In genomic region chr12:69529021-69529420, GRCh38 we compare ENCODE assay signal across 1 cellular context.
TF ChIP-seq lines count a peak whose summit lies in the region.

No MANE protein-coding gene starts in this region.

TF ChIP-seq in GM23338, 12 proteins besides CTCF, POLR2A, EP300 and RAD21 (continued from another document):
- TF ChIP-seq, protein P1, sequence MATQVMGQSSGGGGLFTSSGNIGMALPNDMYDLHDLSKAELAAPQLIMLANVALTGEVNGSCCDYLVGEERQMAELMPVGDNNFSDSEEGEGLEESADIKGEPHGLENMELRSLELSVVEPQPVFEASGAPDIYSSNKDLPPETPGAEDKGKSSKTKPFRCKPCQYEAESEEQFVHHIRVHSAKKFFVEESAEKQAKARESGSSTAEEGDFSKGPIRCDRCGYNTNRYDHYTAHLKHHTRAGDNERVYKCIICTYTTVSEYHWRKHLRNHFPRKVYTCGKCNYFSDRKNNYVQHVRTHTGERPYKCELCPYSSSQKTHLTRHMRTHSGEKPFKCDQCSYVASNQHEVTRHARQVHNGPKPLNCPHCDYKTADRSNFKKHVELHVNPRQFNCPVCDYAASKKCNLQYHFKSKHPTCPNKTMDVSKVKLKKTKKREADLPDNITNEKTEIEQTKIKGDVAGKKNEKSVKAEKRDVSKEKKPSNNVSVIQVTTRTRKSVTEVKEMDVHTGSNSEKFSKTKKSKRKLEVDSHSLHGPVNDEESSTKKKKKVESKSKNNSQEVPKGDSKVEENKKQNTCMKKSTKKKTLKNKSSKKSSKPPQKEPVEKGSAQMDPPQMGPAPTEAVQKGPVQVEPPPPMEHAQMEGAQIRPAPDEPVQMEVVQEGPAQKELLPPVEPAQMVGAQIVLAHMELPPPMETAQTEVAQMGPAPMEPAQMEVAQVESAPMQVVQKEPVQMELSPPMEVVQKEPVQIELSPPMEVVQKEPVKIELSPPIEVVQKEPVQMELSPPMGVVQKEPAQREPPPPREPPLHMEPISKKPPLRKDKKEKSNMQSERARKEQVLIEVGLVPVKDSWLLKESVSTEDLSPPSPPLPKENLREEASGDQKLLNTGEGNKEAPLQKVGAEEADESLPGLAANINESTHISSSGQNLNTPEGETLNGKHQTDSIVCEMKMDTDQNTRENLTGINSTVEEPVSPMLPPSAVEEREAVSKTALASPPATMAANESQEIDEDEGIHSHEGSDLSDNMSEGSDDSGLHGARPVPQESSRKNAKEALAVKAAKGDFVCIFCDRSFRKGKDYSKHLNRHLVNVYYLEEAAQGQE (IDR thresholded peaks at IDR 0.05; ENCODE audit: unreplicated experiment) = no peak
- TF ChIP-seq POLR2AphosphoS5 (IDR thresholded peaks at IDR 0.05; ENCODE audit: low read depth) (no peak), CREB1 (CRISPR knock-in tag; IDR thresholded peaks at IDR 0.05; ENCODE audit: low read depth) (no peak), EZH2phosphoT487 (IDR thresholded peaks at IDR 0.05; ENCODE audit: unreplicated experiment) (no peak), ZNF462 (CRISPR knock-in tag; IDR thresholded peaks at IDR 0.05) (no peak), JUNB (IDR thresholded peaks at IDR 0.05; ENCODE audit: unreplicated experiment) (no peak), ZNF331 (CRISPR knock-in tag; IDR thresholded peaks at IDR 0.05; ENCODE audit: low read depth) (no peak)
- TF ChIP-seq, protein P2, sequence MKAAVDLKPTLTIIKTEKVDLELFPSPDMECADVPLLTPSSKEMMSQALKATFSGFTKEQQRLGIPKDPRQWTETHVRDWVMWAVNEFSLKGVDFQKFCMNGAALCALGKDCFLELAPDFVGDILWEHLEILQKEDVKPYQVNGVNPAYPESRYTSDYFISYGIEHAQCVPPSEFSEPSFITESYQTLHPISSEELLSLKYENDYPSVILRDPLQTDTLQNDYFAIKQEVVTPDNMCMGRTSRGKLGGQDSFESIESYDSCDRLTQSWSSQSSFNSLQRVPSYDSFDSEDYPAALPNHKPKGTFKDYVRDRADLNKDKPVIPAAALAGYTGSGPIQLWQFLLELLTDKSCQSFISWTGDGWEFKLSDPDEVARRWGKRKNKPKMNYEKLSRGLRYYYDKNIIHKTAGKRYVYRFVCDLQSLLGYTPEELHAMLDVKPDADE (IDR thresholded peaks at IDR 0.05) = no peak
